20 cellular contexts compared by ENCODE assay signal in the genomic region with DNA sequence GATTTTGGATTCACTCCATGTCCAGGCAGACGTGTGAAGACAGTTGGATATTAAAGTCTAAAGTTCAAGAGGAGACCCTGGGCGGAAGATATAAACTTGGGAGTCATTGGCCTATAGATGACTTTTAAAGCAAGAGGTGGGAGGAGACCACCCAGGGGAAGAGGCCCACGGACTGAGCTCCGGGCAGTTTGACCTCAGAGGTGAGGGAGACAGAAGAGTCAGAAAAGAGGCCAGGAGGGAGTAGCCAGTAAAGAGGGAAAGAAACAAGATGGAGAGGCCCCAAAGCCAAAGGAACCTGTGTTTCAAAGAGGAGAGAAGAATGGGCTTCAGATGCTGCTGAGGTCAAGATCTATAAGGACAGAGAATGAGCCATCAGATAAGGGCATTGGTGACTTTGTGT. TPM values are rescaled to one million over a fixed set of nuclear protein-coding genes. Genes with fewer than 3 reads are reported as not detected.
DNase-seq lines count a peak whose midpoint lies in the region; ATAC-seq, FAIRE-seq and TF ChIP-seq lines count a peak whose summit lies in the region.
"Had no signal": no experiment of that assay in that cellular context is flagged by ENCODE, and none has a peak within 500 bp of the region (broad histone marks: within the 10 kb centered on the region; RNA-seq: fewer than 3 reads in every experiment).

No MANE protein-coding gene starts in this region.

- ATAC-seq in activated CD8-positive, alpha-beta memory T cell treated with anti-CD3 and anti-CD28 coated beads, Interleukin-2, amount 10 ng/mL, durations not matched to agents 7 days and 5 days: no peak
- ATAC-seq: GM23338 had no signal

- H3K9ac ChIP-seq in astrocyte (ENCODE audit: low read length): no peak overlapping the region
- H3K9ac ChIP-seq in neural progenitor cell: no peak overlapping the region
- H3K9ac ChIP-seq: BLaER1 treated with 17β-estradiol and CSF1 and Interleukin-3, amounts not matched to agents 10 nM and 100 nM had no signal

- no peaks in the 10 kb centered on the region for H3K79me2 ChIP-seq in astrocyte (ENCODE audit: insufficient read depth, low read length)
- no peaks in the 10 kb centered on the region for H3K79me2 ChIP-seq in neural progenitor cell (ENCODE audit: low read depth)

- no peaks in the 10 kb centered on the region for H3K27me3 Mint-ChIP-seq in activated CD8-positive, alpha-beta memory T cell treated with anti-CD3 and anti-CD28 coated beads, Interleukin-2, amount 10 ng/mL, durations not matched to agents 7 days and 5 days
- H3K27me3 Mint-ChIP-seq in astrocyte (ENCODE audit: low read depth, unreplicated experiment) (peaks cover 2% of the 10 kb centered on the region), neural progenitor cell (ENCODE audit: insufficient read depth, low read depth) (peaks cover 9% of the 10 kb centered on the region)

- TF ChIP-seq CTCF in astrocyte (IDR thresholded peaks at IDR 0.05; ENCODE audit: insufficient read depth, low read depth, low read length): no peak
- no peak for TF ChIP-seq CTCF in neural progenitor cell (IDR thresholded peaks at IDR 0.05)
- no peak for TF ChIP-seq CTCF in BE2C (IDR thresholded peaks at IDR 0.05; ENCODE audit: low read depth, low read length)

- DNase-seq in activated CD8-positive, alpha-beta memory T cell treated with anti-CD3 and anti-CD28 coated beads, Interleukin-2, amount 50 U/mL, for 48 hours: peak; percentile 22
- DNase-seq in activated CD8-positive, alpha-beta memory T cell treated with anti-CD3 and anti-CD28 coated beads, Interleukin-2, amount 10 ng/mL, durations not matched to agents 7 days and 5 days: no peak
- DNase-seq in HTR-8/SVneo (ENCODE audit: insufficient read length, low spot score): no peak
- no peak for DNase-seq in astrocyte (ENCODE audit: low read depth)
- DNase-seq in neural progenitor cell (ENCODE audit: low spot score): no peak
- DNase-seq in NCI-H774 (lab: John Stamatoyannopoulos, UW): no peak
- no peak for DNase-seq in RCC 7860 (ENCODE audit: low spot score)
- no peak for DNase-seq in BE2C
- DNase-seq: activated CD4-positive, CD25-positive, alpha-beta regulatory T cell treated with anti-CD3 and anti-CD28 coated beads, Interleukin-2, amount 50 U/mL, for 72 hours; hypothalamus; NCI-H1694 treated with DMSO at 0.1 percent for 48 hours; occipital lobe; retina; stimulated activated CD4-positive, alpha-beta T cell treated with anti-CD3 and anti-CD28 coated beads, Interleukin-4, amount 100 ng/mL, for 1 hour; upper lobe of left lung had no signal

- FAIRE-seq in HTR-8/SVneo (lab: Jason Lieb, UNC) (peak; percentile 13), astrocyte (lab: Jason Lieb, UNC) (no peak), RCC 7860 (lab: Jason Lieb, UNC) (no peak)
- FAIRE-seq: frontal cortex, islet of Langerhans had no signal

- no peak overlapping the region for H3K27ac ChIP-seq in astrocyte (ENCODE audit: low read depth, low read length)
- no peak overlapping the region for H3K27ac ChIP-seq in neural progenitor cell
- H3K27ac ChIP-seq: BLaER1 treated with 17β-estradiol and CSF1 and Interleukin-3, amounts not matched to agents 10 nM and 100 nM; esophagus muscularis mucosa; upper lobe of left lung had no signal

- H3K27ac Mint-ChIP-seq in activated CD8-positive, alpha-beta memory T cell treated with anti-CD3 and anti-CD28 coated beads, Interleukin-2, amount 10 ng/mL, durations not matched to agents 7 days and 5 days: no peak overlapping the region
- H3K27ac Mint-ChIP-seq in astrocyte (ENCODE audit: unreplicated experiment) (peak overlapping the region; percentile 2), neural progenitor cell (peak overlapping the region; percentile 78)
- H3K27ac Mint-ChIP-seq: GM23338 had no signal

- H3K36me3 Mint-ChIP-seq in activated CD8-positive, alpha-beta memory T cell treated with anti-CD3 and anti-CD28 coated beads, Interleukin-2, amount 10 ng/mL, durations not matched to agents 7 days and 5 days: peaks cover 69% of the 10 kb centered on the region
- no peaks in the 10 kb centered on the region for H3K36me3 Mint-ChIP-seq in astrocyte (ENCODE audit: low read depth, unreplicated experiment)
- H3K36me3 Mint-ChIP-seq in neural progenitor cell: no peaks in the 10 kb centered on the region

- H2AFZ ChIP-seq in astrocyte (ENCODE audit: low read depth, low read length) (no peak overlapping the region), neural progenitor cell (replicated peaks) (no peak overlapping the region)
- H2AFZ ChIP-seq: GM23338 had no signal

- peaks cover 16% of the 10 kb centered on the region for H3F3A ChIP-seq in neural progenitor cell (ENCODE audit: low read depth)

- H3K4me2 ChIP-seq in astrocyte (ENCODE audit: low read length): no peak overlapping the region
- H3K4me2 ChIP-seq in neural progenitor cell: no peak overlapping the region
- H3K4me2 ChIP-seq: BLaER1 treated with 17β-estradiol and CSF1 and Interleukin-3, amounts not matched to agents 10 nM and 100 nM; GM23338 had no signal

- H3K4me3 Mint-ChIP-seq in activated CD8-positive, alpha-beta memory T cell treated with anti-CD3 and anti-CD28 coated beads, Interleukin-2, amount 10 ng/mL, durations not matched to agents 7 days and 5 days: no peak overlapping the region
- H3K4me3 Mint-ChIP-seq in astrocyte (ENCODE audit: unreplicated experiment): no peak overlapping the region
- H3K4me3 Mint-ChIP-seq in neural progenitor cell: no peak overlapping the region
- H3K4me3 Mint-ChIP-seq: GM23338 had no signal

- H3K27me3 ChIP-seq in astrocyte (ENCODE audit: insufficient read depth, low read length) (no peaks in the 10 kb centered on the region), neural progenitor cell (no peaks in the 10 kb centered on the region), BE2C (no peaks in the 10 kb centered on the region; the same call in 1 of the 2 replicates)
- H3K27me3 ChIP-seq: BLaER1 treated with 17β-estradiol and CSF1 and Interleukin-3, amounts not matched to agents 10 nM and 100 nM; upper lobe of left lung had no signal

- no peaks in the 10 kb centered on the region for H3K9me3 ChIP-seq in astrocyte (ENCODE audit: insufficient read depth, low read depth, low read length)
- H3K9me3 ChIP-seq in neural progenitor cell (ENCODE audit: low read depth): no peaks in the 10 kb centered on the region
- H3K9me3 ChIP-seq in BE2C: no peaks in the 10 kb centered on the region
- H3K9me3 ChIP-seq: esophagus muscularis mucosa, upper lobe of left lung had no signal

- H4K20me1 ChIP-seq in astrocyte (ENCODE audit: insufficient read depth, low read length): no peaks in the 10 kb centered on the region
- H4K20me1 ChIP-seq in neural progenitor cell (ENCODE audit: low read depth): no peaks in the 10 kb centered on the region
- H4K20me1 ChIP-seq: BLaER1 treated with 17β-estradiol and CSF1 and Interleukin-3, amounts not matched to agents 10 nM and 100 nM had no signal

- CTCF ChIA-PET in activated CD8-positive, alpha-beta memory T cell treated with anti-CD3 and anti-CD28 coated beads, Interleukin-2, amount 10 ng/mL, durations not matched to agents 7 days and 5 days (lab: Charles Lee): no interaction called here

- peaks cover 40% of the 10 kb centered on the region for H3K4me1 Mint-ChIP-seq in activated CD8-positive, alpha-beta memory T cell treated with anti-CD3 and anti-CD28 coated beads, Interleukin-2, amount 10 ng/mL, durations not matched to agents 7 days and 5 days
- H3K4me1 Mint-ChIP-seq in astrocyte (ENCODE audit: low read depth, unreplicated experiment): peaks cover 13% of the 10 kb centered on the region
- peaks cover 41% of the 10 kb centered on the region for H3K4me1 Mint-ChIP-seq in neural progenitor cell

- no peak overlapping the region for H3K4me3 ChIP-seq in astrocyte (ENCODE audit: insufficient read depth, low read depth, low read length)
- no peak overlapping the region for H3K4me3 ChIP-seq in neural progenitor cell
- no peak overlapping the region for H3K4me3 ChIP-seq in BE2C (ENCODE audit: low read depth, low read length)
- H3K4me3 ChIP-seq: BLaER1 treated with 17β-estradiol and CSF1 and Interleukin-3, amounts not matched to agents 10 nM and 100 nM; esophagus muscularis mucosa; GM23338; upper lobe of left lung had no signal

- H3K9me3 Mint-ChIP-seq in activated CD8-positive, alpha-beta memory T cell treated with anti-CD3 and anti-CD28 coated beads, Interleukin-2, amount 10 ng/mL, durations not matched to agents 7 days and 5 days (ENCODE audit: low read depth): no peaks in the 10 kb centered on the region
- no peaks in the 10 kb centered on the region for H3K9me3 Mint-ChIP-seq in astrocyte (ENCODE audit: unreplicated experiment)
- peaks cover 3% of the 10 kb centered on the region for H3K9me3 Mint-ChIP-seq in neural progenitor cell
- H3K9me3 Mint-ChIP-seq: GM23338 had no signal

- H3K4me1 ChIP-seq in astrocyte (ENCODE audit: insufficient read depth, low read length) (no peaks in the 10 kb centered on the region), neural progenitor cell (peaks cover 17% of the 10 kb centered on the region), BE2C (no peaks in the 10 kb centered on the region)
- H3K4me1 ChIP-seq: upper lobe of left lung had no signal

- H3K36me3 ChIP-seq in astrocyte (ENCODE audit: insufficient read depth, low read length) (no peaks in the 10 kb centered on the region), neural progenitor cell (no peaks in the 10 kb centered on the region), BE2C (no peaks in the 10 kb centered on the region)
- H3K36me3 ChIP-seq: esophagus muscularis mucosa, upper lobe of left lung had no signal

RNA-seq across cellular contexts. Expression of a gene that starts 11.4 kb away (rescaled TPM):
- total RNA-seq in activated CD8-positive, alpha-beta memory T cell treated with anti-CD3 and anti-CD28 coated beads, Interleukin-2, amount 10 ng/mL, durations not matched to agents 7 days and 5 days: 100 to 1,000 TPM; 136 to 196 TPM
- total RNA-seq in astrocyte (6.6 and 9.5 TPM in 2 replicates), neural progenitor cell (ENCODE audit: low replicate concordance) (0.75 and 0.87 TPM in 2 replicates)
- not detected for polyA plus RNA-seq in BE2C (2012; ENCODE audit: insufficient read depth, insufficient read length, low read depth)

Comparison
In these comparisons a context has a peak if more than half of its experiments do, and no peak if none do; other contexts are left out.
1. RNA of a gene that starts 11.4 kb away (total RNA-seq): 136 to 196 TPM in activated CD8-positive, alpha-beta memory T cell treated with anti-CD3 and anti-CD28 coated beads, Interleukin-2, amount 10 ng/mL, durations not matched to agents 7 days and 5 days; 6.6 to 9.5 TPM in astrocyte and 0.75 to 0.87 TPM in neural progenitor cell; every median in the first group is over 10 times any median in the second.